Comparison of ENCODE assay signal across 17 cellular contexts in genomic region chr3:11757441-11757875, GRCh38.
DNase-seq lines count a peak whose midpoint lies in the region; ATAC-seq and TF ChIP-seq lines count a peak whose summit lies in the region.
"Had no signal": no experiment of that assay in that cellular context is flagged by ENCODE, and none has a peak within 500 bp of the region (broad histone marks: within the 10 kb centered on the region; RNA-seq: fewer than 3 reads in every experiment).

No MANE protein-coding gene starts in this region.

- no peak overlapping the region for H3K27ac Mint-ChIP-seq in activated T-cell treated with anti-CD3 and anti-CD28 coated beads, Interleukin-2, amount 50 U/mL, for 72 hours
- H3K27ac Mint-ChIP-seq: activated CD8-positive, alpha-beta T cell treated with anti-CD3 and anti-CD28 coated beads, Interleukin-2, amount 10 ng/mL, durations not matched to agents 7 days and 5 days; activated naive CD4-positive, alpha-beta T cell treated with anti-CD3 and anti-CD28 coated beads, Interleukin-2, amount 10 ng/mL, durations not matched to agents 7 days and 5 days; B cell; stimulated activated memory B cell treated with anti-CD40 and anti-IgM and Interleukin-4, amounts not matched to agents 10 μg/mL and 1 μg/mL and 100 μg/mL, for 72 hours had no signal

- peak; percentile 25 to 68 for ATAC-seq in activated T-cell treated with anti-CD3 and anti-CD28 coated beads, Interleukin-2, amount 50 U/mL, for 72 hours (replicated peaks in 1 of 2)
- ATAC-seq in GM19455 (IDR thresholded peaks at IDR 0.05; ENCODE audit: unreplicated experiment): no peak
- ATAC-seq: activated CD8-positive, alpha-beta T cell treated with anti-CD3 and anti-CD28 coated beads, Interleukin-2, amount 10 ng/mL, durations not matched to agents 7 days and 5 days; left cardiac atrium; stimulated activated memory B cell treated with anti-CD40 and anti-IgM and Interleukin-4, amounts not matched to agents 10 μg/mL and 1 μg/mL and 100 μg/mL, for 72 hours had no signal

- TF ChIP-seq CTCF in fibroblast of lung (conservative IDR thresholded peaks at IDR 0.05 in 1 of 2, IDR thresholded peaks at IDR 0.05 in 1 of 2; ENCODE audit: low read depth in 1 of 2, low read length in 2 of 2): no peak

- no peaks in the 10 kb centered on the region for H3K27me3 Mint-ChIP-seq in activated T-cell treated with anti-CD3 and anti-CD28 coated beads, Interleukin-2, amount 50 U/mL, for 72 hours (ENCODE audit: low read depth)
- H3K27me3 Mint-ChIP-seq: B cell; stimulated activated memory B cell treated with anti-CD40 and anti-IgM and Interleukin-4, amounts not matched to agents 10 μg/mL and 1 μg/mL and 100 μg/mL, for 72 hours had no signal

- no peaks in the 10 kb centered on the region for H3K9me3 Mint-ChIP-seq in activated T-cell treated with anti-CD3 and anti-CD28 coated beads, Interleukin-2, amount 50 U/mL, for 72 hours
- H3K9me3 Mint-ChIP-seq: activated naive CD4-positive, alpha-beta T cell treated with anti-CD3 and anti-CD28 coated beads, Interleukin-2, amount 10 ng/mL, durations not matched to agents 7 days and 5 days; stimulated activated memory B cell treated with anti-CD40 and anti-IgM and Interleukin-4, amounts not matched to agents 10 μg/mL and 1 μg/mL and 100 μg/mL, for 72 hours had no signal

- no peaks in the 10 kb centered on the region for H3K36me3 ChIP-seq in fibroblast of lung (ENCODE audit: control insufficient read depth, insufficient read depth, low read length)
- H3K36me3 ChIP-seq: vagina had no signal

- no peak overlapping the region for H3K9ac ChIP-seq in fibroblast of lung (ENCODE audit: insufficient read depth, low read length)

- no peak for DNase-seq in activated T-cell treated with anti-CD3 and anti-CD28 coated beads, Interleukin-2, amount 50 U/mL, for 72 hours
- DNase-seq in activated T-cell treated with anti-CD3 and anti-CD28 coated beads for 4 hours (no peak), OCI-M1 (lab: John Stamatoyannopoulos, UW) (peak; percentile 73), fibroblast of lung (ENCODE audit: low read depth in 2 of 2) (peak; percentile 14 to 81), NCI-H2029 (lab: John Stamatoyannopoulos, UW) (no peak), COLO668 (lab: John Stamatoyannopoulos, UW; ENCODE audit: unreplicated experiment) (no peak)
- DNase-seq in stimulated activated CD8-positive, alpha-beta memory T cell treated with anti-CD3 and anti-CD28 coated beads, Interleukin-4, amount 100 ng/mL, for 48 hours: peak; percentile 30
- DNase-seq: activated CD8-positive, alpha-beta T cell treated with anti-CD3 and anti-CD28 coated beads, Interleukin-2, amount 10 ng/mL, durations not matched to agents 7 days and 5 days; activated naive CD4-positive, alpha-beta T cell treated with anti-CD3 and anti-CD28 coated beads, Interleukin-2, amount 10 ng/mL, durations not matched to agents 7 days and 5 days; GF-D8; left cardiac atrium; MM.1S; NK-92 treated with Interleukin-12 subunit alpha and Interleukin-12 subunit beta, amount 100 ng/mL, for 24 hours had no signal

- H3K27me3 ChIP-seq in fibroblast of lung (ENCODE audit: control insufficient read depth, insufficient read depth, low read length): peaks cover 6% of the 10 kb centered on the region
- H3K27me3 ChIP-seq: vagina had no signal

- H4K20me1 ChIP-seq in fibroblast of lung (ENCODE audit: control insufficient read depth, extremely low read depth, insufficient read depth, low read length): no peaks in the 10 kb centered on the region

- no peak overlapping the region for H3K4me3 Mint-ChIP-seq in activated T-cell treated with anti-CD3 and anti-CD28 coated beads, Interleukin-2, amount 50 U/mL, for 72 hours
- H3K4me3 Mint-ChIP-seq: activated CD8-positive, alpha-beta T cell treated with anti-CD3 and anti-CD28 coated beads, Interleukin-2, amount 10 ng/mL, durations not matched to agents 7 days and 5 days; activated naive CD4-positive, alpha-beta T cell treated with anti-CD3 and anti-CD28 coated beads, Interleukin-2, amount 10 ng/mL, durations not matched to agents 7 days and 5 days; B cell; stimulated activated memory B cell treated with anti-CD40 and anti-IgM and Interleukin-4, amounts not matched to agents 10 μg/mL and 1 μg/mL and 100 μg/mL, for 72 hours had no signal

- H3K27ac ChIP-seq in fibroblast of lung (ENCODE audit: insufficient read depth, low read length): no peak overlapping the region
- H3K27ac ChIP-seq: vagina had no signal

- H3K4me3 ChIP-seq in fibroblast of lung (replicated peaks in 1 of 4; ENCODE audit: control extremely low read depth in 1 of 4, insufficient read depth in 1 of 4, low read depth in 3 of 4, low read length in 4 of 4): no peak overlapping the region
- H3K4me3 ChIP-seq: vagina had no signal

- no peaks in the 10 kb centered on the region for H3K4me1 Mint-ChIP-seq in activated T-cell treated with anti-CD3 and anti-CD28 coated beads, Interleukin-2, amount 50 U/mL, for 72 hours (ENCODE audit: low read depth)
- H3K4me1 Mint-ChIP-seq: activated naive CD4-positive, alpha-beta T cell treated with anti-CD3 and anti-CD28 coated beads, Interleukin-2, amount 10 ng/mL, durations not matched to agents 7 days and 5 days; B cell; stimulated activated memory B cell treated with anti-CD40 and anti-IgM and Interleukin-4, amounts not matched to agents 10 μg/mL and 1 μg/mL and 100 μg/mL, for 72 hours had no signal

- no peaks in the 10 kb centered on the region for H3K4me1 ChIP-seq in fibroblast of lung (ENCODE audit: control insufficient read depth, extremely low read depth, insufficient read depth, low read length)
- H3K4me1 ChIP-seq: vagina had no signal

- no peaks in the 10 kb centered on the region for H3K79me2 ChIP-seq in fibroblast of lung (ENCODE audit: control insufficient read depth, insufficient read depth, low read length)

- H2AFZ ChIP-seq in fibroblast of lung (ENCODE audit: low read length): no peak overlapping the region

- H3K9me3 ChIP-seq in fibroblast of lung (ENCODE audit: control insufficient read depth, insufficient read depth, low read depth, low read length): no peaks in the 10 kb centered on the region
- H3K9me3 ChIP-seq: vagina had no signal

- H3K4me2 ChIP-seq in fibroblast of lung (ENCODE audit: extremely low read depth, insufficient read depth, low read length): no peak overlapping the region

- H3K36me3 Mint-ChIP-seq in activated T-cell treated with anti-CD3 and anti-CD28 coated beads, Interleukin-2, amount 50 U/mL, for 72 hours (ENCODE audit: insufficient read depth in 2 of 2): no peaks in the 10 kb centered on the region
- H3K36me3 Mint-ChIP-seq: activated naive CD4-positive, alpha-beta T cell treated with anti-CD3 and anti-CD28 coated beads, Interleukin-2, amount 10 ng/mL, durations not matched to agents 7 days and 5 days; stimulated activated memory B cell treated with anti-CD40 and anti-IgM and Interleukin-4, amounts not matched to agents 10 μg/mL and 1 μg/mL and 100 μg/mL, for 72 hours had no signal

Comparison
In these comparisons a context has a peak if more than half of its experiments do, and no peak if none do; other contexts are left out.
1. DNase-seq: peak in OCI-M1 (single experiment), fibroblast of lung (2 of 2) and stimulated activated CD8-positive, alpha-beta memory T cell treated with anti-CD3 and anti-CD28 coated beads, Interleukin-4, amount 100 ng/mL, for 48 hours (single experiment); none in activated T-cell treated with anti-CD3 and anti-CD28 coated beads, Interleukin-2, amount 50 U/mL, for 72 hours (0 of 2), activated T-cell treated with anti-CD3 and anti-CD28 coated beads for 4 hours (single experiment), NCI-H2029 (single experiment) and COLO668 (single experiment).